Comparison of ENCODE assay signal across 3 cellular contexts in genomic region chr1:209662879-209663327, GRCh38.
TF ChIP-seq lines count a peak whose summit lies in the region.

No MANE protein-coding gene starts in this region.

TF ChIP-seq in A549, 52 proteins besides CTCF, POLR2A, EP300 and RAD21 (continued from another document):
- TF ChIP-seq NFE2L2 (conservative IDR thresholded peaks at IDR 0.05; ENCODE audit: low read length) (no peak), CHD4 (IDR thresholded peaks at IDR 0.05; ENCODE audit: borderline replicate concordance) (no peak), SMC3 (IDR thresholded peaks at IDR 0.05) (no peak), HOXB13 (CRISPR knock-in tag; IDR thresholded peaks at IDR 0.05; ENCODE audit: low read depth) (no peak), ZC3H11A (IDR thresholded peaks at IDR 0.05) (no peak), HDAC2 (IDR thresholded peaks at IDR 0.05) (no peak)

TF ChIP-seq in liver, 16 proteins besides CTCF, POLR2A, EP300 and RAD21 (continued from another document):
- TF ChIP-seq TAF1 (conservative IDR thresholded peaks at IDR 0.05) (peak; percentile 6), SP1 (IDR thresholded peaks at IDR 0.05) (peak; percentile 100), ZBTB33 (IDR thresholded peaks at IDR 0.05) (peak; percentile 90), FOXA2 (IDR thresholded peaks at IDR 0.05) (peak; percentile 63), GABPA (IDR thresholded peaks at IDR 0.05 in 1 of 2, conservative IDR thresholded peaks at IDR 0.05 in 1 of 2) (peak in 1 of 2 donors; percentile 65), YY1 (IDR thresholded peaks at IDR 0.05) (peak; percentile 90), HNF4G (IDR thresholded peaks at IDR 0.05) (peak; percentile 100), FOXA1 (IDR thresholded peaks at IDR 0.05) (peak; percentile 72), ATF3 (IDR thresholded peaks at IDR 0.05) (peak; percentile 85), JUND (IDR thresholded peaks at IDR 0.05) (peak; percentile 78 to 95), HNF4A (conservative IDR thresholded peaks at IDR 0.05) (peak; percentile 100), RXRA (IDR thresholded peaks at IDR 0.05) (peak; percentile 97 to 99), REST (IDR thresholded peaks at IDR 0.05) (peak; percentile 86), MAX (IDR thresholded peaks at IDR 0.05) (peak; percentile 97)

TF ChIP-seq in WTC11, 78 proteins besides CTCF, POLR2A, EP300 and RAD21:
- TF ChIP-seq MLX (CRISPR knock-in tag; IDR thresholded peaks at IDR 0.05) (no peak), ELF4 (CRISPR knock-in tag; IDR thresholded peaks at IDR 0.05; ENCODE audit: low read depth) (no peak), PRRX2 (CRISPR knock-in tag; IDR thresholded peaks at IDR 0.05) (no peak), RELA (CRISPR knock-in tag; IDR thresholded peaks at IDR 0.05; ENCODE audit: borderline replicate concordance) (no peak), ATF6 (CRISPR knock-in tag; IDR thresholded peaks at IDR 0.05) (no peak), ZNF532 (CRISPR knock-in tag; IDR thresholded peaks at IDR 0.05; ENCODE audit: borderline replicate concordance) (no peak), SOX15 (CRISPR knock-in tag; IDR thresholded peaks at IDR 0.05) (no peak), USF2 (CRISPR knock-in tag; IDR thresholded peaks at IDR 0.05) (no peak)
TF ChIP-seq in WTC11: peak in this region for 0.
